ENCODE assay signal across 31 cellular contexts in the genomic region with DNA sequence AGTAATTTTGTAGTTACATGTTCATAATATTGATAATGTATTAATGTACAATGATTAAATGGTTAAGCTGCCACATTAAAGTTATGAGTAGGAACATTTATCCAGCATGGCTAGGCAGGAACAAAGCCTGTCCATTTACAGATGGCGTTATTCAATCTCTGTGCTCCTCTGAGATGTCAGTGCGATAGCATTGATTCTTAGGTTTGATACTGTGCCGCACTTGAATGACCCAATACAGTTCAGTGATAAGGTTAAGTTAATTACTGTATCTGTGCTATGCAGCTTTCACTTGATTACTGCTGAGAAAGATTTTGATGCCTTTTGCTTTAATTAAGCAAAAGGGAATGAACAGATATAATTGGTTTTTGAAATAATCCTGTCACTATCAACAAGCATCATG.
"Had no signal": no experiment of that assay in that cellular context is flagged by ENCODE, and none has a peak within 500 bp of the region (broad histone marks: within the 10 kb centered on the region; RNA-seq: fewer than 3 reads in every experiment).

No MANE protein-coding gene starts in this region.

- H3K4me3 ChIP-seq: adrenal gland, body of pancreas, breast epithelium had no signal

- H3K36me3 ChIP-seq: adrenal gland, brain microvascular endothelial cell, breast epithelium had no signal

- H3K9me3 ChIP-seq: adrenal gland, body of pancreas, breast epithelium had no signal

- ATAC-seq: activated CD8-positive, alpha-beta T cell treated with anti-CD3 and anti-CD28 coated beads for 36 hours; activated naive CD4-positive, alpha-beta T cell treated with anti-CD3 and anti-CD28 coated beads, Interleukin-2, amount 50 U/mL, for 72 hours; body of pancreas had no signal

- H3K36me3 Mint-ChIP-seq: activated naive CD4-positive, alpha-beta T cell treated with anti-CD3 and anti-CD28 coated beads, Interleukin-2, amount 50 U/mL, for 72 hours had no signal

- H3K27ac Mint-ChIP-seq: activated B cell treated with CpG ODN at 0.5 μM for 24 hours; activated CD4-positive, alpha-beta memory T cell treated with anti-CD3 and anti-CD28 coated beads for 36 hours; activated CD4-positive, alpha-beta T cell treated with anti-CD3 and anti-CD28 coated beads, Interleukin-2, amount 10 ng/mL, durations not matched to agents 24 days and 14 days; activated CD8-positive, alpha-beta T cell treated with anti-CD3 and anti-CD28 coated beads for 36 hours; activated naive CD4-positive, alpha-beta T cell treated with anti-CD3 and anti-CD28 coated beads for 36 hours; activated naive CD4-positive, alpha-beta T cell treated with anti-CD3 and anti-CD28 coated beads, Interleukin-2, amount 50 U/mL, for 72 hours; activated naive CD8-positive, alpha-beta T cell treated with anti-CD3 and anti-CD28 coated beads for 36 hours; activated T-cell treated with anti-CD3 and anti-CD28 coated beads, Interleukin-2, amount 50 U/mL, for 24 hours; activated T-helper 2 cell treated with anti-CD3 and anti-CD28 coated beads, Interferon-gamma antibody, Interleukin-2, Interleukin-4, amounts not matched to agents 10 μg/mL and 5 μg/mL and 100 μg/mL, durations not matched to agents 14 hours and 24 hours and 36 hours; T-helper 1 cell treated with Interleukin-12 subunit alpha and Interleukin-12 subunit beta and Interleukin-4 antibody, amounts not matched to agents 30 μg/mL and 1 μg/mL, for 36 hours; T-helper 2 cell treated with Interferon-gamma antibody and Interleukin-4, amounts not matched to agents 5 μg/mL and 100 μg/mL, for 36 hours had no signal

- H3K27ac ChIP-seq: adrenal gland, body of pancreas, brain microvascular endothelial cell, breast epithelium, VCaP had no signal

- H3K27me3 ChIP-seq: adrenal gland, body of pancreas, brain microvascular endothelial cell, breast epithelium had no signal

- H3K9me3 Mint-ChIP-seq: activated B cell treated with CpG ODN at 0.5 μM for 24 hours; activated CD4-positive, alpha-beta memory T cell treated with anti-CD3 and anti-CD28 coated beads for 36 hours; activated CD4-positive, alpha-beta T cell treated with anti-CD3 and anti-CD28 coated beads, Interleukin-2, amount 10 ng/mL, durations not matched to agents 24 days and 14 days; activated CD8-positive, alpha-beta T cell treated with anti-CD3 and anti-CD28 coated beads for 36 hours; activated naive CD4-positive, alpha-beta T cell treated with anti-CD3 and anti-CD28 coated beads for 36 hours; activated naive CD4-positive, alpha-beta T cell treated with anti-CD3 and anti-CD28 coated beads, Interleukin-2, amount 50 U/mL, for 72 hours; activated naive CD8-positive, alpha-beta T cell treated with anti-CD3 and anti-CD28 coated beads for 36 hours; activated T-cell treated with anti-CD3 and anti-CD28 coated beads, Interleukin-2, amount 50 U/mL, for 24 hours; activated T-helper 2 cell treated with anti-CD3 and anti-CD28 coated beads, Interferon-gamma antibody, Interleukin-2, Interleukin-4, amounts not matched to agents 10 μg/mL and 5 μg/mL and 100 μg/mL, durations not matched to agents 14 hours and 24 hours and 36 hours; T-helper 1 cell treated with Interleukin-12 subunit alpha and Interleukin-12 subunit beta and Interleukin-4 antibody, amounts not matched to agents 30 μg/mL and 1 μg/mL, for 36 hours; T-helper 2 cell treated with Interferon-gamma antibody and Interleukin-4, amounts not matched to agents 5 μg/mL and 100 μg/mL, for 36 hours had no signal

- H3K4me1 ChIP-seq: body of pancreas, breast epithelium had no signal

- H3K27me3 Mint-ChIP-seq: activated B cell treated with CpG ODN at 0.5 μM for 24 hours; activated CD4-positive, alpha-beta memory T cell treated with anti-CD3 and anti-CD28 coated beads for 36 hours; activated CD4-positive, alpha-beta T cell treated with anti-CD3 and anti-CD28 coated beads, Interleukin-2, amount 10 ng/mL, durations not matched to agents 24 days and 14 days; activated CD8-positive, alpha-beta T cell treated with anti-CD3 and anti-CD28 coated beads for 36 hours; activated naive CD8-positive, alpha-beta T cell treated with anti-CD3 and anti-CD28 coated beads for 36 hours; activated T-cell treated with anti-CD3 and anti-CD28 coated beads, Interleukin-2, amount 50 U/mL, for 24 hours had no signal

- H3K4me1 Mint-ChIP-seq: activated B cell treated with CpG ODN at 0.5 μM for 24 hours; activated CD4-positive, alpha-beta T cell treated with anti-CD3 and anti-CD28 coated beads, Interleukin-2, amount 10 ng/mL, durations not matched to agents 24 days and 14 days; activated naive CD8-positive, alpha-beta T cell treated with anti-CD3 and anti-CD28 coated beads for 36 hours had no signal

- H3K4me3 Mint-ChIP-seq: activated B cell treated with CpG ODN at 0.5 μM for 24 hours; activated CD4-positive, alpha-beta memory T cell treated with anti-CD3 and anti-CD28 coated beads for 36 hours; activated CD4-positive, alpha-beta T cell treated with anti-CD3 and anti-CD28 coated beads, Interleukin-2, amount 10 ng/mL, durations not matched to agents 24 days and 14 days; activated CD8-positive, alpha-beta T cell treated with anti-CD3 and anti-CD28 coated beads for 36 hours; activated naive CD4-positive, alpha-beta T cell treated with anti-CD3 and anti-CD28 coated beads for 36 hours; activated naive CD8-positive, alpha-beta T cell treated with anti-CD3 and anti-CD28 coated beads for 36 hours; activated T-cell treated with anti-CD3 and anti-CD28 coated beads, Interleukin-2, amount 50 U/mL, for 24 hours; T-helper 1 cell treated with Interleukin-12 subunit alpha and Interleukin-12 subunit beta and Interleukin-4 antibody, amounts not matched to agents 30 μg/mL and 1 μg/mL, for 36 hours; T-helper 2 cell treated with Interferon-gamma antibody and Interleukin-4, amounts not matched to agents 5 μg/mL and 100 μg/mL, for 36 hours had no signal

- DNase-seq: activated B cell treated with CpG ODN at 0.5 μM for 24 hours; activated CD4-positive, alpha-beta memory T cell treated with anti-CD3 and anti-CD28 coated beads for 36 hours; activated CD4-positive, alpha-beta T cell treated with anti-CD3 and anti-CD28 coated beads for 4 hours; activated CD4-positive, alpha-beta T cell treated with anti-CD3 and anti-CD28 coated beads, Interleukin-2, amount 10 ng/mL, durations not matched to agents 24 days and 14 days; activated CD4-positive, alpha-beta T cell treated with anti-CD3 and anti-CD28 coated beads, Interleukin-2, amount 50 U/mL, for 1 hour; activated CD4-positive, alpha-beta T cell treated with anti-CD3 and anti-CD28 coated beads, Interleukin-2, amount 50 U/mL, for 4 hours; activated CD4-positive, CD25-positive, alpha-beta regulatory T cell treated with anti-CD3 and anti-CD28 coated beads, Interleukin-2, amount 50 U/mL, for 72 hours; activated CD8-positive, alpha-beta memory T cell treated with anti-CD3 and anti-CD28 coated beads, Interleukin-2, amount 50 U/mL, for 4 hours; activated CD8-positive, alpha-beta T cell treated with anti-CD3 and anti-CD28 coated beads for 36 hours; activated effector memory CD4-positive, alpha-beta T cell treated with Interleukin-2 at 50 U/mL for 16 hours; activated gamma-delta T cell; activated naive CD4-positive, alpha-beta T cell treated with anti-CD3 and anti-CD28 coated beads for 36 hours; activated naive CD4-positive, alpha-beta T cell treated with anti-CD3 and anti-CD28 coated beads, Interleukin-2, amount 50 U/mL, for 16 hours; activated naive CD8-positive, alpha-beta T cell treated with anti-CD3 and anti-CD28 coated beads for 36 hours; activated T-cell treated with anti-CD3 and anti-CD28 coated beads, Interleukin-2, amount 50 U/mL, for 24 hours; activated T-cell treated with anti-CD3 and anti-CD28 coated beads, Interleukin-2, amount 50 U/mL, for 48 hours; adrenal gland; amniotic stem cell; aorta; body of pancreas; brain microvascular endothelial cell; central memory CD4-positive, alpha-beta T cell; T-helper 1 cell; T-helper 2 cell; T-helper 9 cell had no signal
